In genomic region chr4:67651536-67651935, GRCh38 we compare ENCODE assay signal across 20 cellular contexts.
"Had no signal": no experiment of that assay in that cellular context is flagged by ENCODE, and none has a peak within 500 bp of the region (broad histone marks: within the 10 kb centered on the region; RNA-seq: fewer than 3 reads in every experiment).

No MANE protein-coding gene starts in this region.

- FAIRE-seq: islet of Langerhans, pancreas had no signal

- H3K36me3 ChIP-seq: prostate gland, right lobe of liver had no signal

- DNase-seq: central memory CD4-positive, alpha-beta T cell; cortex of kidney; effector memory CD8-positive, alpha-beta T cell; esophagus squamous epithelium; heart right ventricle; hypothalamus; kidney glomerular epithelial cell; occipital lobe; pancreas; retina; right lobe of liver; stimulated activated CD4-positive, alpha-beta T cell treated with anti-CD3 and anti-CD28 coated beads, Interleukin-4, amount 100 ng/mL, for 1 hour; stimulated activated CD8-positive, alpha-beta memory T cell treated with anti-CD3 and anti-CD28 coated beads, Interleukin-4, amount 100 ng/mL, for 48 hours; stimulated activated naive CD8-positive, alpha-beta T cell treated with anti-CD3 and anti-CD28 coated beads, Interleukin-15, Interleukin-2, amounts not matched to agents 100 U/mL and 50 U/mL, for 24 hours; tibial artery had no signal

- H3K27ac ChIP-seq: esophagus squamous epithelium, heart right ventricle, pancreas, prostate gland, right lobe of liver, suprapubic skin, tibial artery had no signal

- ATAC-seq: effector memory CD8-positive, alpha-beta T cell; heart right ventricle; natural killer cell treated with Interleukin-12 subunit alpha and Interleukin-12 subunit beta and Interleukin-15 and Interleukin-18, amount 100 ng/mL, for 72 hours; pancreas; right lobe of liver; stimulated activated effector memory CD8-positive, alpha-beta T cell treated with anti-CD3 and anti-CD28 coated beads, Interleukin-12 subunit alpha, Interleukin-12 subunit beta, amount 100 ng/mL, for 72 hours; stimulated activated naive CD8-positive, alpha-beta T cell treated with anti-CD3 and anti-CD28 coated beads, Interleukin-15, Interleukin-2, amounts not matched to agents 100 U/mL and 50 U/mL, for 24 hours had no signal

- H3K4me3 ChIP-seq: esophagus squamous epithelium, heart right ventricle, pancreas, prostate gland, right lobe of liver, suprapubic skin, tibial artery had no signal

- H3K9me3 ChIP-seq: esophagus squamous epithelium, prostate gland, right lobe of liver, suprapubic skin, tibial artery had no signal

- H3K27me3 ChIP-seq: esophagus squamous epithelium, heart right ventricle, pancreas, right lobe of liver, suprapubic skin, tibial artery had no signal

- H3K4me1 ChIP-seq: esophagus squamous epithelium, heart right ventricle, pancreas, prostate gland, right lobe of liver, suprapubic skin, tibial artery had no signal
